Comparison of ENCODE assay signal across 16 cellular contexts in genomic region chr1:63936276-63936675, GRCh38.
A peak's percentile ranks its signal among the peaks of the same experiment; 100 is the strongest.
DNase-seq lines count a peak whose midpoint lies in the region; ATAC-seq, FAIRE-seq and TF ChIP-seq lines count a peak whose summit lies in the region.
"Had no signal": no experiment of that assay in that cellular context is flagged by ENCODE, and none has a peak within 500 bp of the region (broad histone marks: within the 10 kb centered on the region; RNA-seq: fewer than 3 reads in every experiment).

No MANE protein-coding gene starts in this region.

- no peak overlapping the region for H3K4me3 Mint-ChIP-seq in astrocyte (ENCODE audit: unreplicated experiment)
- no peak overlapping the region for H3K4me3 Mint-ChIP-seq in activated naive CD8-positive, alpha-beta T cell treated with anti-CD3 and anti-CD28 coated beads for 36 hours
- H3K4me3 Mint-ChIP-seq: CD14-positive monocyte; CD8-positive, alpha-beta memory T cell; HFFc6 had no signal

- H3K27me3 ChIP-seq in cardiac muscle cell (no peaks in the 10 kb centered on the region), astrocyte (ENCODE audit: insufficient read depth, low read length) (no peaks in the 10 kb centered on the region)

- H3K9ac ChIP-seq in astrocyte (ENCODE audit: low read length) = no peak overlapping the region

- no peaks in the 10 kb centered on the region for H3K36me3 ChIP-seq in cardiac muscle cell
- H3K36me3 ChIP-seq in astrocyte (ENCODE audit: insufficient read depth, low read length) = no peaks in the 10 kb centered on the region

- H3K9me3 Mint-ChIP-seq in astrocyte (ENCODE audit: unreplicated experiment) = no peaks in the 10 kb centered on the region
- H3K9me3 Mint-ChIP-seq in activated naive CD8-positive, alpha-beta T cell treated with anti-CD3 and anti-CD28 coated beads for 36 hours = no peaks in the 10 kb centered on the region
- H3K9me3 Mint-ChIP-seq: CD14-positive monocyte; CD8-positive, alpha-beta memory T cell; HFFc6 had no signal

- peaks cover 21% of the 10 kb centered on the region for H3K4me1 ChIP-seq in cardiac muscle cell (ENCODE audit: low read depth)
- H3K4me1 ChIP-seq in astrocyte (ENCODE audit: insufficient read depth, low read length) = no peaks in the 10 kb centered on the region

- intact Hi-C loops in Right ventricle myocardium inferior (cut with DNase I) = loop anchor here (5.0 kb wide), 1 partner anchor 196 kb away; no protein-coding TSS in a partner anchor
- intact Hi-C loops in posterior vena cava (cut with DNase I) = loop anchor here in 1 of 2 donors (10.0 kb wide), 1 partner anchor 199 kb away; no protein-coding TSS in a partner anchor

- no peak overlapping the region for H3K4me2 ChIP-seq in astrocyte (ENCODE audit: low read length)

- peak overlapping the region; percentile 83 for H3K27ac ChIP-seq in cardiac muscle cell
- no peak overlapping the region for H3K27ac ChIP-seq in astrocyte (ENCODE audit: low read depth, low read length)
- H3K27ac ChIP-seq: 22Rv1 had no signal

- no peaks in the 10 kb centered on the region for H4K20me1 ChIP-seq in astrocyte (ENCODE audit: insufficient read depth, low read length)

- H3K36me3 Mint-ChIP-seq in astrocyte (ENCODE audit: low read depth, unreplicated experiment) = peaks cover 5% of the 10 kb centered on the region
- H3K36me3 Mint-ChIP-seq in activated naive CD8-positive, alpha-beta T cell treated with anti-CD3 and anti-CD28 coated beads for 36 hours = no peaks in the 10 kb centered on the region
- H3K36me3 Mint-ChIP-seq: CD14-positive monocyte; CD8-positive, alpha-beta memory T cell had no signal

- TF ChIP-seq CTCF in cardiac muscle cell (IDR thresholded peaks at IDR 0.05; ENCODE audit: low read depth, low read length) = no peak
- no peak for TF ChIP-seq CTCF in astrocyte (IDR thresholded peaks at IDR 0.05; ENCODE audit: insufficient read depth, low read depth, low read length)

- no peak for FAIRE-seq in astrocyte (lab: Jason Lieb, UNC)
- FAIRE-seq: HTR-8/SVneo had no signal

- peaks cover 29% of the 10 kb centered on the region for H3K4me1 Mint-ChIP-seq in astrocyte (ENCODE audit: low read depth, unreplicated experiment)
- H3K4me1 Mint-ChIP-seq in activated naive CD8-positive, alpha-beta T cell treated with anti-CD3 and anti-CD28 coated beads for 36 hours = peaks cover 2% of the 10 kb centered on the region
- H3K4me1 Mint-ChIP-seq: CD8-positive, alpha-beta memory T cell had no signal

- no peak for ATAC-seq in Right ventricle myocardium inferior
- ATAC-seq in HG02840 (IDR thresholded peaks at IDR 0.05; ENCODE audit: low FRiP score, unreplicated experiment) = no peak

- H3K4me3 ChIP-seq in cardiac muscle cell = no peak overlapping the region
- no peak overlapping the region for H3K4me3 ChIP-seq in astrocyte (ENCODE audit: insufficient read depth, low read depth, low read length)

- DNase-seq in cardiac muscle cell (ENCODE audit: low read depth in 1 of 2, low spot score in 1 of 2) = no peak
- no peak for DNase-seq in Right ventricle myocardium inferior (ENCODE audit: missing footprints)
- DNase-seq in astrocyte (ENCODE audit: low read depth) = peak; percentile 51
- peak; percentile 61 for DNase-seq in kidney tubule cell (ENCODE audit: low spot score)
- peak; percentile 57 for DNase-seq in renal cortical epithelial cell (ENCODE audit: low read depth)
- no peak for DNase-seq in activated naive CD8-positive, alpha-beta T cell treated with anti-CD3 and anti-CD28 coated beads for 36 hours
- no peak for DNase-seq in posterior vena cava (ENCODE audit: low spot score)
- DNase-seq: Caco-2; CD8-positive, alpha-beta memory T cell; DMS53; HCEC 1CT; HFFc6 had no signal

- H3K9me3 ChIP-seq in cardiac muscle cell (ENCODE audit: low read depth) (no peaks in the 10 kb centered on the region), astrocyte (ENCODE audit: insufficient read depth, low read depth, low read length) (no peaks in the 10 kb centered on the region)
- H3K9me3 ChIP-seq: Caco-2 had no signal

- no peak overlapping the region for H2AFZ ChIP-seq in astrocyte (ENCODE audit: low read depth, low read length)

- H3K27ac Mint-ChIP-seq in astrocyte (ENCODE audit: unreplicated experiment) = peak overlapping the region; percentile 64
- H3K27ac Mint-ChIP-seq in activated naive CD8-positive, alpha-beta T cell treated with anti-CD3 and anti-CD28 coated beads for 36 hours = no peak overlapping the region
- H3K27ac Mint-ChIP-seq: CD8-positive, alpha-beta memory T cell; HFFc6 had no signal

- no peaks in the 10 kb centered on the region for H3K27me3 Mint-ChIP-seq in astrocyte (ENCODE audit: low read depth, unreplicated experiment)
- no peaks in the 10 kb centered on the region for H3K27me3 Mint-ChIP-seq in activated naive CD8-positive, alpha-beta T cell treated with anti-CD3 and anti-CD28 coated beads for 36 hours

- peaks cover 8% of the 10 kb centered on the region for H3K79me2 ChIP-seq in astrocyte (ENCODE audit: insufficient read depth, low read length)

Comparison
In these comparisons a context has a peak if more than half of its experiments do, and no peak if none do; other contexts are left out.
1. DNase-seq: peak in astrocyte (single experiment), kidney tubule cell (single experiment) and renal cortical epithelial cell (single experiment); none in cardiac muscle cell (0 of 2), Right ventricle myocardium inferior (single experiment), activated naive CD8-positive, alpha-beta T cell treated with anti-CD3 and anti-CD28 coated beads for 36 hours (single experiment) and posterior vena cava (single experiment).